ENCODE assay signal across 8 cellular contexts in genomic region chr4:1288786-1289185, GRCh38. TPM values are rescaled to one million over a fixed set of nuclear protein-coding genes. Genes with fewer than 3 reads are reported as not detected.
DNase-seq lines count a peak whose midpoint lies in the region; ATAC-seq, FAIRE-seq and TF ChIP-seq lines count a peak whose summit lies in the region.

No MANE protein-coding gene starts in this region.

- intact Hi-C loops in Right ventricle myocardium inferior (cut with DNase I) (loop anchor here (2.0 kb wide), 2 partner anchors 40 to 58 kb away; partner anchors contain the start of genes CTBP1 and UVSSA), right lobe of liver (cut with DNase I) (no loop called here)

- H3K4me3 ChIP-seq in cardiac muscle cell (peak overlapping the region; percentile 92), astrocyte (ENCODE audit: insufficient read depth, low read depth, low read length) (peak overlapping the region; percentile 93), right lobe of liver (peak overlapping the region; percentile 92 to 96 (median 95)), upper lobe of left lung (peak overlapping the region in 3 of 4 donors; percentile 96 to 98 (median 96))

- no peak for TF ChIP-seq CTCF in cardiac muscle cell (IDR thresholded peaks at IDR 0.05; ENCODE audit: low read depth, low read length)
- no peak for TF ChIP-seq CTCF in astrocyte (IDR thresholded peaks at IDR 0.05; ENCODE audit: insufficient read depth, low read depth, low read length)
- TF ChIP-seq CTCF in right lobe of liver (IDR thresholded peaks at IDR 0.05), result no peak
- TF ChIP-seq CTCF in upper lobe of left lung (IDR thresholded peaks at IDR 0.05), result no peak
- no peak for TF ChIP-seq CTCF in GM13976 (IDR thresholded peaks at IDR 0.05; ENCODE audit: borderline replicate concordance, control extremely low read depth, extremely low read depth, insufficient read depth, missing control alignments)

- H3K27me3 Mint-ChIP-seq in astrocyte (ENCODE audit: low read depth, unreplicated experiment), result peaks cover 2% of the 10 kb centered on the region

- H3K4me2 ChIP-seq in astrocyte (ENCODE audit: low read length), result peak overlapping the region; percentile 91

- DNase-seq in cardiac muscle cell (ENCODE audit: low read depth in 1 of 2, low spot score in 1 of 2) (no peak), Right ventricle myocardium inferior (ENCODE audit: missing footprints) (no peak), astrocyte (ENCODE audit: low read depth) (no peak), right lobe of liver (no peak), upper lobe of left lung (no peak), GM13976 (ENCODE audit: low spot score) (no peak), OCI-M1 (lab: John Stamatoyannopoulos, UW) (no peak), NCI-H2196 treated with DMSO at 0.1 percent for 48 hours (lab: John Stamatoyannopoulos, UW; ENCODE audit: unreplicated experiment) (no peak)

- peak overlapping the region; percentile 62 for H3K27ac Mint-ChIP-seq in astrocyte (ENCODE audit: unreplicated experiment)

- no peak for TF ChIP-seq EP300 in upper lobe of left lung (IDR thresholded peaks at IDR 0.05)

- H4K20me1 ChIP-seq in astrocyte (ENCODE audit: insufficient read depth, low read length), result peaks cover 32% of the 10 kb centered on the region

- ATAC-seq in Right ventricle myocardium inferior, result no peak
- no peak for ATAC-seq in right lobe of liver
- no peak for ATAC-seq in upper lobe of left lung (ENCODE audit: low FRiP score in 2 of 2)

- peak overlapping the region; percentile 97 for H3K9ac ChIP-seq in astrocyte (ENCODE audit: low read length)

- H3K4me3 Mint-ChIP-seq in astrocyte (ENCODE audit: unreplicated experiment), result peak overlapping the region; percentile 81

- H3K36me3 Mint-ChIP-seq in astrocyte (ENCODE audit: low read depth, unreplicated experiment), result peaks cover 3% of the 10 kb centered on the region

- H2AFZ ChIP-seq in astrocyte (ENCODE audit: low read depth, low read length), result peak overlapping the region; percentile 86

- no peaks in the 10 kb centered on the region for H3K27me3 ChIP-seq in cardiac muscle cell
- H3K27me3 ChIP-seq in astrocyte (ENCODE audit: insufficient read depth, low read length), result no peaks in the 10 kb centered on the region
- no peaks in the 10 kb centered on the region for H3K27me3 ChIP-seq in right lobe of liver
- no peaks in the 10 kb centered on the region for H3K27me3 ChIP-seq in upper lobe of left lung

- H3K4me1 Mint-ChIP-seq in astrocyte (ENCODE audit: low read depth, unreplicated experiment), result peaks cover 27% of the 10 kb centered on the region

- peak overlapping the region; percentile 55 for H3K27ac ChIP-seq in cardiac muscle cell
- no peak overlapping the region for H3K27ac ChIP-seq in astrocyte (ENCODE audit: low read depth, low read length)
- peak overlapping the region in 2 of 3 donors; percentile 26 to 69 for H3K27ac ChIP-seq in right lobe of liver
- peak overlapping the region; percentile 68 to 94 (median 88) for H3K27ac ChIP-seq in upper lobe of left lung

- FAIRE-seq in astrocyte (lab: Jason Lieb, UNC), result no peak

- in situ Hi-C loops in GM13976 (cut with MboI; ENCODE audit: low sequenced_read_pairs, unreplicated experiment), result no loop called here

- H3K36me3 ChIP-seq in cardiac muscle cell (no peaks in the 10 kb centered on the region), astrocyte (ENCODE audit: insufficient read depth, low read length) (no peaks in the 10 kb centered on the region), right lobe of liver (no peaks in the 10 kb centered on the region), upper lobe of left lung (peaks cover 0 to under 1% (median 0%) of the 10 kb centered on the region in 4 donors)

- H3K9me3 ChIP-seq in cardiac muscle cell (ENCODE audit: low read depth) (no peaks in the 10 kb centered on the region), astrocyte (ENCODE audit: insufficient read depth, low read depth, low read length) (no peaks in the 10 kb centered on the region), right lobe of liver (no peaks in the 10 kb centered on the region), upper lobe of left lung (no peaks in the 10 kb centered on the region)

- peaks cover 41% of the 10 kb centered on the region for H3K79me2 ChIP-seq in astrocyte (ENCODE audit: insufficient read depth, low read length)

- H3K9me3 Mint-ChIP-seq in astrocyte (ENCODE audit: unreplicated experiment), result peaks cover 5% of the 10 kb centered on the region

- H3K4me1 ChIP-seq in cardiac muscle cell (ENCODE audit: low read depth), result peaks cover 9% of the 10 kb centered on the region
- peaks cover 21% of the 10 kb centered on the region for H3K4me1 ChIP-seq in astrocyte (ENCODE audit: insufficient read depth, low read length)
- H3K4me1 ChIP-seq in right lobe of liver, result peaks cover 0 to 19% (median 6%) of the 10 kb centered on the region in 4 donors
- peaks cover 24 to 41% (median 29%) of the 10 kb centered on the region in 4 donors for H3K4me1 ChIP-seq in upper lobe of left lung

- TF ChIP-seq POLR2A in right lobe of liver (IDR thresholded peaks at IDR 0.05) (no peak), upper lobe of left lung (IDR thresholded peaks at IDR 0.05) (no peak)

- WGBS in right lobe of liver (ENCODE audit: insufficient coverage, low coverage, low lambda C conversion rate, missing lambda C conversion rate), result 69% methylated on average over 7 of the region's 7 CpGs
- WGBS in upper lobe of left lung, 2 donors, result 63 to 64% methylated on average over 7 of the region's 7 CpGs

RNA-seq across cellular contexts. Expression of gene MAEA, which starts 0.9 kb away (rescaled TPM):
- 85.0 and 88.3 TPM in 2 replicates for total RNA-seq in cardiac muscle cell
- polyA plus RNA-seq in cardiac muscle cell, result 70.2 and 76.8 TPM in 2 replicates
- 50.4 TPM for total RNA-seq in Right ventricle myocardium inferior
- total RNA-seq in astrocyte, result 73.3 and 79.3 TPM in 2 replicates
- total RNA-seq in right lobe of liver, result 10 to 100 TPM; 24.3 to 42.0 (median 27.9) TPM
- 100 to 1,000 TPM in 1 of 6 donors, 10 to 100 TPM in 5; 58.5 to 289 (median 73.0) TPM for total RNA-seq in upper lobe of left lung

RNA-seq across cellular contexts. Expression of gene CTBP1, which starts 39.9 kb away (rescaled TPM):
- total RNA-seq in cardiac muscle cell, result 321 and 431 TPM in 2 replicates
- 152 and 174 TPM in 2 replicates for polyA plus RNA-seq in cardiac muscle cell
- total RNA-seq in Right ventricle myocardium inferior, result 121 TPM
- total RNA-seq in astrocyte, result 115 and 136 TPM in 2 replicates
- 10 to 100 TPM; 74.8 to 85.5 (median 79.4) TPM for total RNA-seq in right lobe of liver
- 100 to 1,000 TPM; 142 to 483 (median 213) TPM for total RNA-seq in upper lobe of left lung

RNA-seq across cellular contexts. Expression of gene UVSSA, which starts 58.2 kb away (rescaled TPM):
- total RNA-seq in cardiac muscle cell (4.6 and 14.1 TPM in 2 replicates), Right ventricle myocardium inferior (6.5 TPM), astrocyte (14.2 and 14.8 TPM in 2 replicates), right lobe of liver (10 to 100 TPM in 3 of 6 experiments, 1 to 10 TPM in 3; 9.1 to 14.5 (median 11.3) TPM), upper lobe of left lung (100 to 1,000 TPM in 1 of 6 donors, 10 to 100 TPM in 5; 15.2 to 138 (median 46.5) TPM)
- polyA plus RNA-seq in cardiac muscle cell, result 7.2 and 8.8 TPM in 2 replicates
